Comparison of ENCODE assay signal across 9 cellular contexts in the genomic region with DNA sequence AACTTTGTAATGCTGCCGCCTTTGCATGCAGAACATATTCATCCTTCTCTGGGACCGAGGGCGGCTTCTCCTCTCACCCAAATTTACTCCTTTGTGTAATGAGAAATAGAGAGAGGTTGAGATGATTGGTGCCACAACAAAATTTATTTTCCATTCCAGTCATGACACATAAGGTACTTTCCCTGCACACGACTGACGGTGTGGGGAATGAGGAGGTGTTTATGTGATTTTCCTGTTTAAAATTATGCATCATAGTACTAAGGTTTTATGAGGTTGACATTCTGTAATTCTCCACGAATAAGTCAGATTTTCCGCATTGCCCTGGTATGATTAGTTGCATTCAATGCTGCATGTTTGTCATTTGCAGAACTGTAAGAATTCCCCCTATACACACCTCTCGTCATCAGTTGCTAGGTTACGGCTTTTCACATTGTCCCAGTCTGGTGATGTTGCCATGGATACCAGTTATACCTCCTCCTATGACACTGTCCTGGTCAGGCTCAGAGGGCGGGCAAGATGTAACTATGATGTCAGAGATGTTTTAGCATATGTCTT. TPM values are rescaled to one million over a fixed set of nuclear protein-coding genes. Genes with fewer than 3 reads are reported as not detected.
A peak's percentile ranks its signal among the peaks of the same experiment; 100 is the strongest.
DNase-seq lines count a peak whose midpoint lies in the region; ATAC-seq and TF ChIP-seq lines count a peak whose summit lies in the region.
"Had no signal": no experiment of that assay in that cellular context is flagged by ENCODE, and none has a peak within 500 bp of the region (broad histone marks: within the 10 kb centered on the region; RNA-seq: fewer than 3 reads in every experiment).

No MANE protein-coding gene starts in this region.

- H3K36me3 ChIP-seq in prostate gland = no peaks in the 10 kb centered on the region

- intact Hi-C loops in prostate gland (cut with DNase I) = no loop called here

- no peak for TF ChIP-seq POLR2A in prostate gland (IDR thresholded peaks at IDR 0.05)

- peak; percentile 28 for DNase-seq in NCI-H82 (lab: John Stamatoyannopoulos, UW)
- no peak for DNase-seq in NCI-H82 treated with DMSO at 0.1 percent for 48 hours (lab: John Stamatoyannopoulos, UW; ENCODE audit: unreplicated experiment)
- DNase-seq in WTC11 (ENCODE audit: low spot score) = no peak
- DNase-seq in cerebellar cortex (ENCODE audit: low spot score) = peak; percentile 25
- DNase-seq in stimulated activated CD4-positive, alpha-beta T cell treated with anti-CD3 and anti-CD28 coated beads, Interleukin-2, amount 100 ng/mL, for 48 hours = peak; percentile 63 to 73
- no peak for DNase-seq in UCSD-AML1 (lab: John Stamatoyannopoulos, UW; ENCODE audit: unreplicated experiment)
- no peak for DNase-seq in prostate gland (ENCODE audit: low spot score)

- H3K9me3 Mint-ChIP-seq in WTC11 = peaks cover 4% of the 10 kb centered on the region; the same call in 1 of the 2 replicates

- H3K4me3 Mint-ChIP-seq in WTC11 = no peak overlapping the region

- H3K36me3 Mint-ChIP-seq in WTC11 = peaks cover 4% of the 10 kb centered on the region

- no peak overlapping the region for H3K27ac Mint-ChIP-seq in WTC11

- H3K4me1 Mint-ChIP-seq in WTC11 = peaks cover 11% of the 10 kb centered on the region

- H3K9me3 ChIP-seq in prostate gland = no peaks in the 10 kb centered on the region

- POLR2A ChIA-PET in WTC11 (lab: Charles Lee) = no interaction called here

- ATAC-seq in HG03103 (IDR thresholded peaks at IDR 0.05; ENCODE audit: low read depth, unreplicated experiment) (peak; percentile 66), WTC11 (0 out of 2 replicates have a peak, but pooled peaks have one; percentile 32)

- TF ChIP-seq CTCF in WTC11 (IDR thresholded peaks at IDR 0.05) (no peak), prostate gland (IDR thresholded peaks at IDR 0.05) (no peak)

- H3K4me1 ChIP-seq in prostate gland (replicated peaks) = no peaks in the 10 kb centered on the region

- H3K27ac ChIP-seq in prostate gland = no peak overlapping the region

- CTCF ChIA-PET in WTC11 (lab: Charles Lee) = no interaction called here

- H3K4me3 ChIP-seq in prostate gland = no peak overlapping the region
- H3K4me3 ChIP-seq: skin epidermis had no signal

- 56% methylated on average over 10 of the region's 10 CpGs for WGBS in prostate gland

- H3K27me3 ChIP-seq in prostate gland (replicated peaks; ENCODE audit: insufficient read depth) = no peaks in the 10 kb centered on the region

- no peaks in the 10 kb centered on the region for H3K27me3 Mint-ChIP-seq in WTC11 (ENCODE audit: low read depth)

TF ChIP-seq in WTC11, 78 proteins besides CTCF, POLR2A, EP300 and RAD21:
- TF ChIP-seq ZNF219 (CRISPR knock-in tag; IDR thresholded peaks at IDR 0.05; ENCODE audit: borderline replicate concordance) (no peak), ETV6 (CRISPR knock-in tag; IDR thresholded peaks at IDR 0.05) (no peak), GRHL2 (CRISPR knock-in tag; IDR thresholded peaks at IDR 0.05; ENCODE audit: insufficient replicate concordance, severe bottlenecking) (no peak), RORB (CRISPR knock-in tag; IDR thresholded peaks at IDR 0.05) (no peak), SOX15 (CRISPR knock-in tag; IDR thresholded peaks at IDR 0.05) (no peak), CREM (CRISPR knock-in tag; IDR thresholded peaks at IDR 0.05) (no peak), ZNF121 (CRISPR knock-in tag; IDR thresholded peaks at IDR 0.05) (no peak), ESRRA (CRISPR knock-in tag; IDR thresholded peaks at IDR 0.05; ENCODE audit: borderline replicate concordance) (no peak), ZNF423 (CRISPR knock-in tag; IDR thresholded peaks at IDR 0.05) (no peak), USF2 (CRISPR knock-in tag; IDR thresholded peaks at IDR 0.05) (no peak), ELF4 (CRISPR knock-in tag; IDR thresholded peaks at IDR 0.05; ENCODE audit: low read depth) (no peak)
- TF ChIP-seq, protein P1, sequence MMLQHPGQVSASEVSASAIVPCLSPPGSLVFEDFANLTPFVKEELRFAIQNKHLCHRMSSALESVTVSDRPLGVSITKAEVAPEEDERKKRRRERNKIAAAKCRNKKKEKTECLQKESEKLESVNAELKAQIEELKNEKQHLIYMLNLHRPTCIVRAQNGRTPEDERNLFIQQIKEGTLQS (CRISPR knock-in tag; conservative IDR thresholded peaks at IDR 0.05) = no peak

RNA-seq across cellular contexts. Expression of gene BICDL1, which starts 23.1 kb away (rescaled TPM):
- total RNA-seq in WTC11 (2021) (17.9 to 23.1 TPM (median 20.2 TPM) in 3 replicates), prostate gland (10 to 100 TPM in 1 of 2 donors, 1 to 10 TPM in 1; 8.6 to 34.0 TPM)

Comparison
In these comparisons a context has a peak if more than half of its experiments do, and no peak if none do; other contexts are left out.
1. DNase-seq: peak in NCI-H82 (single experiment), cerebellar cortex (single experiment) and stimulated activated CD4-positive, alpha-beta T cell treated with anti-CD3 and anti-CD28 coated beads, Interleukin-2, amount 100 ng/mL, for 48 hours (2 of 2); none in NCI-H82 treated with DMSO at 0.1 percent for 48 hours (single experiment), WTC11 (single experiment), UCSD-AML1 (single experiment) and prostate gland (single experiment).